18 cellular contexts compared by ENCODE assay signal in genomic region chr15:98980899-98981228, GRCh38. TPM values are rescaled to one million over a fixed set of nuclear protein-coding genes. Genes with fewer than 3 reads are reported as not detected.
DNase-seq lines count a peak whose midpoint lies in the region; ATAC-seq, FAIRE-seq and TF ChIP-seq lines count a peak whose summit lies in the region.
"Had no signal": no experiment of that assay in that cellular context is flagged by ENCODE, and none has a peak within 500 bp of the region (broad histone marks: within the 10 kb centered on the region; RNA-seq: fewer than 3 reads in every experiment).

No MANE protein-coding gene starts in this region.

- H3K4me1 Mint-ChIP-seq in neural progenitor cell, result no peaks in the 10 kb centered on the region

- H4K8ac ChIP-seq in IMR-90 (ENCODE audit: low read depth in 2 of 2, low read length in 2 of 2), result peak overlapping the region in 1 of 2 experiments; percentile 54; a peak in 1 of 4 replicates

- no peak overlapping the region for H4K5ac ChIP-seq in IMR-90 (ENCODE audit: low read depth, low read length)

- TF ChIP-seq CTCF in IMR-90 (conservative IDR thresholded peaks at IDR 0.05; ENCODE audit: low read depth, low read length), result no peak
- TF ChIP-seq CTCF in neural progenitor cell (IDR thresholded peaks at IDR 0.05), result no peak

- H3K27me3 ChIP-seq in BLaER1 treated with 17β-estradiol and CSF1 and Interleukin-3, amounts not matched to agents 10 nM and 100 nM, result no peaks in the 10 kb centered on the region
- no peaks in the 10 kb centered on the region for H3K27me3 ChIP-seq in IMR-90 (ENCODE audit: control insufficient read depth, insufficient read depth, low read length)
- H3K27me3 ChIP-seq in neural progenitor cell, result no peaks in the 10 kb centered on the region
- H3K27me3 ChIP-seq: MG63, SJCRH30 had no signal

- H3F3A ChIP-seq in neural progenitor cell (ENCODE audit: low read depth), result no peaks in the 10 kb centered on the region

- no peak for TF ChIP-seq RAD21 in IMR-90 (IDR thresholded peaks at IDR 0.05; ENCODE audit: low read length)

- peak overlapping the region; percentile 53; the same call in 1 of the 2 replicates for H3K23ac ChIP-seq in IMR-90 (ENCODE audit: low read depth, low read length)

- H3K9ac ChIP-seq in BLaER1 treated with 17β-estradiol and CSF1 and Interleukin-3, amounts not matched to agents 10 nM and 100 nM, result no peak overlapping the region
- H3K9ac ChIP-seq in IMR-90 (ENCODE audit: low read depth, low read length), result no peak overlapping the region
- H3K9ac ChIP-seq in neural progenitor cell, result no peak overlapping the region
- H3K9ac ChIP-seq: KMS-11 had no signal

- dilution Hi-C loops in IMR-90 (cut with HindIII; ENCODE audit: low sequenced_read_pairs, unreplicated experiment), result no loop called here

- FAIRE-seq in GM18507 (lab: Jason Lieb, UNC), result peak; percentile 63
- FAIRE-seq: A549 had no signal

- intact Hi-C loops in IMR-90 (cut with micrococcal nuclease), result no loop called here

- no peaks in the 10 kb centered on the region for H3K36me3 ChIP-seq in BLaER1 treated with 17β-estradiol and CSF1 and Interleukin-3, amounts not matched to agents 10 nM and 100 nM
- H3K36me3 ChIP-seq in IMR-90 (ENCODE audit: control insufficient read depth, insufficient read depth, low read length), result no peaks in the 10 kb centered on the region
- no peaks in the 10 kb centered on the region for H3K36me3 ChIP-seq in neural progenitor cell
- H3K36me3 ChIP-seq: MG63, SJCRH30 had no signal

- peak overlapping the region; percentile 71 for H2BK120ac ChIP-seq in IMR-90 (ENCODE audit: low read depth, low read length)

- H3K4ac ChIP-seq in IMR-90 (ENCODE audit: low read depth, low read length), result peak overlapping the region; percentile 71

- DNase-seq in GM18507 (ENCODE audit: extremely low spot score, insufficient read length, low read depth) (no peak), IMR-90 (no peak), neural progenitor cell (ENCODE audit: low spot score) (no peak), cortex of kidney (lab: John Stamatoyannopoulos, UW) (no peak), COLO668 (lab: John Stamatoyannopoulos, UW; ENCODE audit: unreplicated experiment) (no peak)
- DNase-seq: Calu3, DMS79 treated with DMSO at 0.1 percent for 48 hours, MG63, NCI-H1105 treated with DMSO at 0.1 percent for 48 hours, NCI-H187 treated with DMSO at 0.1 percent for 48 hours, NCI-H510A, SJCRH30 had no signal

- H3K27ac Mint-ChIP-seq in neural progenitor cell, result no peak overlapping the region

- BruUV-seq in IMR-90 (replicated peaks; lab: Mats Ljungman, UMichigan), result no TSS peak

- in situ Hi-C loops in IMR-90 (cut with MboI; ENCODE audit: low sequenced_read_pairs), result no loop called here

- no peak overlapping the region for H2AK9ac ChIP-seq in IMR-90 (replicated peaks; ENCODE audit: low read depth, low read length, poor library complexity)

- peaks cover 4 to 46% (median 17%) of the 10 kb centered on the region in 10 experiments; a peak in 16 of 20 replicates for H3K4me1 ChIP-seq in BLaER1 treated with 17β-estradiol and CSF1 and Interleukin-3, amounts not matched to agents 10 nM and 100 nM
- H3K4me1 ChIP-seq in IMR-90 (ENCODE audit: control insufficient read depth, insufficient read depth, low read length) (peaks cover 8% of the 10 kb centered on the region), neural progenitor cell (no peaks in the 10 kb centered on the region)
- H3K4me1 ChIP-seq: SJCRH30 had no signal

- H4K20me1 ChIP-seq in BLaER1 treated with 17β-estradiol and CSF1 and Interleukin-3, amounts not matched to agents 10 nM and 100 nM, result no peaks in the 10 kb centered on the region
- no peaks in the 10 kb centered on the region for H4K20me1 ChIP-seq in IMR-90 (ENCODE audit: insufficient read depth, low read length)
- H4K20me1 ChIP-seq in neural progenitor cell (ENCODE audit: low read depth), result no peaks in the 10 kb centered on the region

- H3K4me2 ChIP-seq in BLaER1 treated with 17β-estradiol and CSF1 and Interleukin-3, amounts not matched to agents 10 nM and 100 nM, result peak overlapping the region in 6 of 11 experiments; percentile 0 to 24 (median 11); a peak in 2 of 22 replicates
- no peak overlapping the region for H3K4me2 ChIP-seq in IMR-90 (ENCODE audit: low read depth, low read length)
- no peak overlapping the region for H3K4me2 ChIP-seq in neural progenitor cell
- H3K4me2 ChIP-seq: A549, KMS-11 had no signal

- peak overlapping the region; percentile 68 for H3K14ac ChIP-seq in IMR-90 (replicated peaks; ENCODE audit: low read depth, low read length)

- H2BK20ac ChIP-seq in IMR-90 (ENCODE audit: low read depth, low read length), result peak overlapping the region; percentile 45

- no peak overlapping the region for H2BK5ac ChIP-seq in IMR-90 (ENCODE audit: low read depth, low read length, poor library complexity, severe bottlenecking)

- H3K27ac ChIP-seq in BLaER1 treated with 17β-estradiol and CSF1 and Interleukin-3, amounts not matched to agents 10 nM and 100 nM, result no peak overlapping the region
- H3K27ac ChIP-seq in IMR-90 (ENCODE audit: insufficient read depth, low read length), result no peak overlapping the region
- H3K27ac ChIP-seq in neural progenitor cell, result no peak overlapping the region
- H3K27ac ChIP-seq: KMS-11, SJCRH30 had no signal

- H3K79me2 ChIP-seq in neural progenitor cell (ENCODE audit: low read depth), result no peaks in the 10 kb centered on the region

- peaks cover 13% of the 10 kb centered on the region for H3K9me1 ChIP-seq in IMR-90 (ENCODE audit: insufficient read depth, low read length)

- H2AFZ ChIP-seq in IMR-90 (replicated peaks; ENCODE audit: low read length, poor library complexity) (no peak overlapping the region), neural progenitor cell (replicated peaks) (no peak overlapping the region)

- H3K9me3 ChIP-seq in BLaER1 treated with 17β-estradiol and CSF1 and Interleukin-3, amounts not matched to agents 10 nM and 100 nM (replicated peaks in 1 of 11), result peaks cover 7 to 22% (median 9%) of the 10 kb centered on the region in 11 experiments
- no peaks in the 10 kb centered on the region for H3K9me3 ChIP-seq in IMR-90 (ENCODE audit: control insufficient read depth, insufficient read depth, low read length)
- H3K9me3 ChIP-seq in neural progenitor cell (ENCODE audit: low read depth), result no peaks in the 10 kb centered on the region

- H3K4me3 ChIP-seq in BLaER1 treated with 17β-estradiol and CSF1 and Interleukin-3, amounts not matched to agents 10 nM and 100 nM, result no peak overlapping the region
- no peak overlapping the region for H3K4me3 ChIP-seq in IMR-90 (ENCODE audit: insufficient read depth, low read depth, low read length)
- no peak overlapping the region for H3K4me3 ChIP-seq in neural progenitor cell
- H3K4me3 ChIP-seq: A549, MG63, SJCRH30 had no signal

- H3K18ac ChIP-seq in IMR-90 (ENCODE audit: low read depth, low read length), result no peak overlapping the region; the same call in 1 of the 2 replicates

- peak overlapping the region; percentile 60 for H4K91ac ChIP-seq in IMR-90 (ENCODE audit: insufficient read depth, low read depth, low read length)

- POLR2A ChIA-PET in IMR-90 (lab: Charles Lee; ENCODE audit: unreplicated experiment), result no interaction called here

- TF ChIP-seq POLR2A in IMR-90 (IDR thresholded peaks at IDR 0.05; ENCODE audit: low read depth, low read length), result no peak

- 0 out of 4 replicates have a peak, but pooled peaks cover 0 to 4% of the 10 kb centered on the region in 2 experiments for H3K79me1 ChIP-seq in IMR-90 (ENCODE audit: low read depth in 1 of 2, low read length in 2 of 2)

- H2BK15ac ChIP-seq in IMR-90 (ENCODE audit: low read depth, low read length), result peak overlapping the region; percentile 49; the same call in 1 of the 3 replicates

- H3K56ac ChIP-seq in IMR-90 (ENCODE audit: extremely low read depth, insufficient read depth, low read length), result no peak overlapping the region; the same call in 1 of the 2 replicates

- CTCF ChIA-PET in IMR-90 (lab: Yijun Ruan, JAX), result no interaction called here

- peaks cover 3% of the 10 kb centered on the region for H3K27me3 Mint-ChIP-seq in neural progenitor cell (ENCODE audit: insufficient read depth, low read depth)

- no peak for ATAC-seq in IMR-90 (ENCODE audit: low read depth)
- no peak for ATAC-seq in GM18909 (IDR thresholded peaks at IDR 0.05; ENCODE audit: poor library complexity, unreplicated experiment)
- ATAC-seq: A549, HCT116 had no signal

- H3K36me3 Mint-ChIP-seq in neural progenitor cell, result no peaks in the 10 kb centered on the region

- peaks cover 7% of the 10 kb centered on the region for H3K9me3 Mint-ChIP-seq in neural progenitor cell

- peak overlapping the region; percentile 82; the same call in 1 of the 2 replicates for H2AK5ac ChIP-seq in IMR-90 (ENCODE audit: low read depth, low read length)

- peak overlapping the region; percentile 41 for H3K4me3 Mint-ChIP-seq in neural progenitor cell

- 100% methylated on average over 4 of the region's 4 CpGs; no CpG with 5 or more reads in 1 of the 2 experiments for WGBS in IMR-90 (ENCODE audit: extremely low coverage in 2 of 2, insufficient read length in 1 of 2), 2 experiments

TF ChIP-seq in IMR-90, 13 proteins besides CTCF, POLR2A, EP300 and RAD21 (continues in another document):
- TF ChIP-seq BHLHE40 (IDR thresholded peaks at IDR 0.05; ENCODE audit: low read depth, low read length) (no peak), MAZ (IDR thresholded peaks at IDR 0.05; ENCODE audit: borderline replicate concordance, low read depth, low read length) (no peak), SMC3 (IDR thresholded peaks at IDR 0.05; ENCODE audit: low read depth, low read length) (no peak), NFE2L2 (IDR thresholded peaks at IDR 0.05; ENCODE audit: low read depth, low read length) (no peak), RFX5 (IDR thresholded peaks at IDR 0.05; ENCODE audit: low read depth, low read length) (no peak), CHD1 (IDR thresholded peaks at IDR 0.05; ENCODE audit: low read depth, low read length) (no peak), CEBPB (IDR thresholded peaks at IDR 0.05; ENCODE audit: low read depth, low read length) (no peak), RCOR1 (IDR thresholded peaks at IDR 0.05; ENCODE audit: insufficient replicate concordance, low read length) (no peak), USF2 (IDR thresholded peaks at IDR 0.05; ENCODE audit: low read depth, low read length) (no peak), FOS (IDR thresholded peaks at IDR 0.05; ENCODE audit: low read depth, low read length) (no peak), MAFK (IDR thresholded peaks at IDR 0.05; ENCODE audit: low read depth, low read length) (no peak)

RNA-seq across cellular contexts. Expression of gene PGPEP1L, which starts 26.7 kb away (rescaled TPM):
- total RNA-seq in IMR-90 (2012; rRNA removed) (not detected in 2 replicates), neural progenitor cell (ENCODE audit: low replicate concordance) (not detected in 2 replicates)
- not detected in 2 replicates for polyA plus RNA-seq in IMR-90 (2012; rRNA removed)
- polyA plus RNA-seq in IMR-90 (2012; cell fraction: cytosol; rRNA removed), result not detected in 2 replicates
- polyA plus RNA-seq in IMR-90 (2012; cell fraction: nucleus; rRNA removed; ENCODE audit: low replicate concordance), result not detected in 2 replicates
- total RNA-seq: Calu3, RPMI7951, SJCRH30 had no signal
- polyA plus RNA-seq: A549 had no signal

Comparison
In these comparisons a context has a peak if more than half of its experiments do, and no peak if none do; other contexts are left out.
1. H3K4me2 ChIP-seq: peak in BLaER1 treated with 17β-estradiol and CSF1 and Interleukin-3, amounts not matched to agents 10 nM and 100 nM (6 of 11); none in IMR-90 (single experiment) and neural progenitor cell (single experiment).